ENCODE assay signal across 1 cellular context in the genomic region with DNA sequence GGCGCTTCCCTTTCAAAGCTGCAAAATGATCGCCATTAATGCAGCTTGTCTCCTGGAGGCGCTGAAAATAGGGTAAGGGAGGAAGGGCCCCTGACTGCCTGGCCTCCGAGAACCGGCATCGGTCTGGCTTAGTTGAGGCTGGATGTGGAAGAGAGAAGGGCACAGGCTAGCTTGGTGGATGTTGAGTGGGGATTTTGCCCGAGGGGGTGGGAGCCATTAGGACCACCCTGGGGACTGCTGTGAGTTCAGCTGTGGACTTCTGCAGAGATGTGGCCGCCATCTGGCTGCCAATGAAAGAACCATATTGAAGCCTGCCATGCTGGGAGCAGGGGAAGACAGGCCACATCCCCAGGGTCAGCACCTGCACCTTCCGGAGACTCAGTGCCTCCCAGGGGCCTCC.
TF ChIP-seq lines count a peak whose summit lies in the region.

No MANE protein-coding gene starts in this region.

TF ChIP-seq in HepG2, 621 proteins besides CTCF, POLR2A, EP300 and RAD21 (continued from another document):
- TF ChIP-seq, protein P1, sequence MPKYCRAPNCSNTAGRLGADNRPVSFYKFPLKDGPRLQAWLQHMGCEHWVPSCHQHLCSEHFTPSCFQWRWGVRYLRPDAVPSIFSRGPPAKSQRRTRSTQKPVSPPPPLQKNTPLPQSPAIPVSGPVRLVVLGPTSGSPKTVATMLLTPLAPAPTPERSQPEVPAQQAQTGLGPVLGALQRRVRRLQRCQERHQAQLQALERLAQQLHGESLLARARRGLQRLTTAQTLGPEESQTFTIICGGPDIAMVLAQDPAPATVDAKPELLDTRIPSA (CRISPR knock-in tag; IDR thresholded peaks at IDR 0.05; ENCODE audit: borderline replicate concordance), result no peak
- TF ChIP-seq PITX1 (CRISPR knock-in tag; IDR thresholded peaks at IDR 0.05), result no peak
- TF ChIP-seq, protein P2, sequence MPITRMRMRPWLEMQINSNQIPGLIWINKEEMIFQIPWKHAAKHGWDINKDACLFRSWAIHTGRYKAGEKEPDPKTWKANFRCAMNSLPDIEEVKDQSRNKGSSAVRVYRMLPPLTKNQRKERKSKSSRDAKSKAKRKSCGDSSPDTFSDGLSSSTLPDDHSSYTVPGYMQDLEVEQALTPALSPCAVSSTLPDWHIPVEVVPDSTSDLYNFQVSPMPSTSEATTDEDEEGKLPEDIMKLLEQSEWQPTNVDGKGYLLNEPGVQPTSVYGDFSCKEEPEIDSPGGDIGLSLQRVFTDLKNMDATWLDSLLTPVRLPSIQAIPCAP (CRISPR knock-in tag; IDR thresholded peaks at IDR 0.05; ENCODE audit: low read depth), result no peak
- no peak for TF ChIP-seq THYN1 (CRISPR knock-in tag; IDR thresholded peaks at IDR 0.05; ENCODE audit: borderline replicate concordance, low read depth)
- TF ChIP-seq ZBTB7B (CRISPR knock-in tag; IDR thresholded peaks at IDR 0.05), result no peak
- TF ChIP-seq, protein P3, sequence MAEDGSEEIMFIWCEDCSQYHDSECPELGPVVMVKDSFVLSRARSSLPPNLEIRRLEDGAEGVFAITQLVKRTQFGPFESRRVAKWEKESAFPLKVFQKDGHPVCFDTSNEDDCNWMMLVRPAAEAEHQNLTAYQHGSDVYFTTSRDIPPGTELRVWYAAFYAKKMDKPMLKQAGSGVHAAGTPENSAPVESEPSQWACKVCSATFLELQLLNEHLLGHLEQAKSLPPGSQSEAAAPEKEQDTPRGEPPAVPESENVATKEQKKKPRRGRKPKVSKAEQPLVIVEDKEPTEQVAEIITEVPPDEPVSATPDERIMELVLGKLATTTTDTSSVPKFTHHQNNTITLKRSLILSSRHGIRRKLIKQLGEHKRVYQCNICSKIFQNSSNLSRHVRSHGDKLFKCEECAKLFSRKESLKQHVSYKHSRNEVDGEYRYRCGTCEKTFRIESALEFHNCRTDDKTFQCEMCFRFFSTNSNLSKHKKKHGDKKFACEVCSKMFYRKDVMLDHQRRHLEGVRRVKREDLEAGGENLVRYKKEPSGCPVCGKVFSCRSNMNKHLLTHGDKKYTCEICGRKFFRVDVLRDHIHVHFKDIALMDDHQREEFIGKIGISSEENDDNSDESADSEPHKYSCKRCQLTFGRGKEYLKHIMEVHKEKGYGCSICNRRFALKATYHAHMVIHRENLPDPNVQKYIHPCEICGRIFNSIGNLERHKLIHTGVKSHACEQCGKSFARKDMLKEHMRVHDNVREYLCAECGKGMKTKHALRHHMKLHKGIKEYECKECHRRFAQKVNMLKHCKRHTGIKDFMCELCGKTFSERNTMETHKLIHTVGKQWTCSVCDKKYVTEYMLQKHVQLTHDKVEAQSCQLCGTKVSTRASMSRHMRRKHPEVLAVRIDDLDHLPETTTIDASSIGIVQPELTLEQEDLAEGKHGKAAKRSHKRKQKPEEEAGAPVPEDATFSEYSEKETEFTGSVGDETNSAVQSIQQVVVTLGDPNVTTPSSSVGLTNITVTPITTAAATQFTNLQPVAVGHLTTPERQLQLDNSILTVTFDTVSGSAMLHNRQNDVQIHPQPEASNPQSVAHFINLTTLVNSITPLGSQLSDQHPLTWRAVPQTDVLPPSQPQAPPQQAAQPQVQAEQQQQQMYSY (CRISPR knock-in tag; IDR thresholded peaks at IDR 0.05), result no peak
- no peak for TF ChIP-seq RXRB (CRISPR knock-in tag; IDR thresholded peaks at IDR 0.05; ENCODE audit: borderline replicate concordance)
- TF ChIP-seq SRY (CRISPR knock-in tag; IDR thresholded peaks at IDR 0.05), result no peak
- TF ChIP-seq ELF4 (CRISPR knock-in tag; IDR thresholded peaks at IDR 0.05; ENCODE audit: borderline replicate concordance), result no peak
- TF ChIP-seq, protein P4, sequence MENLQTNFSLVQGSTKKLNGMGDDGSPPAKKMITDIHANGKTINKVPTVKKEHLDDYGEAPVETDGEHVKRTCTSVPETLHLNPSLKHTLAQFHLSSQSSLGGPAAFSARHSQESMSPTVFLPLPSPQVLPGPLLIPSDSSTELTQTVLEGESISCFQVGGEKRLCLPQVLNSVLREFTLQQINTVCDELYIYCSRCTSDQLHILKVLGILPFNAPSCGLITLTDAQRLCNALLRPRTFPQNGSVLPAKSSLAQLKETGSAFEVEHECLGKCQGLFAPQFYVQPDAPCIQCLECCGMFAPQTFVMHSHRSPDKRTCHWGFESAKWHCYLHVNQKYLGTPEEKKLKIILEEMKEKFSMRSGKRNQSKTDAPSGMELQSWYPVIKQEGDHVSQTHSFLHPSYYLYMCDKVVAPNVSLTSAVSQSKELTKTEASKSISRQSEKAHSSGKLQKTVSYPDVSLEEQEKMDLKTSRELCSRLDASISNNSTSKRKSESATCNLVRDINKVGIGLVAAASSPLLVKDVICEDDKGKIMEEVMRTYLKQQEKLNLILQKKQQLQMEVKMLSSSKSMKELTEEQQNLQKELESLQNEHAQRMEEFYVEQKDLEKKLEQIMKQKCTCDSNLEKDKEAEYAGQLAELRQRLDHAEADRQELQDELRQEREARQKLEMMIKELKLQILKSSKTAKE (CRISPR knock-in tag; IDR thresholded peaks at IDR 0.05; ENCODE audit: borderline replicate concordance), result no peak
